Comparison of ENCODE assay signal across 12 cellular contexts in genomic region chr6:88867841-88868558, GRCh38.
DNase-seq lines count a peak whose midpoint lies in the region; ATAC-seq and TF ChIP-seq lines count a peak whose summit lies in the region.
"Had no signal": no experiment of that assay in that cellular context is flagged by ENCODE, and none has a peak within 500 bp of the region (broad histone marks: within the 10 kb centered on the region; RNA-seq: fewer than 3 reads in every experiment).

No MANE protein-coding gene starts in this region.

- no peaks in the 10 kb centered on the region for H3K36me3 ChIP-seq in left lung

- peak; percentile 39; the same call in 1 of the 3 replicates for ATAC-seq in SK-N-SH treated with all-trans-retinoic acid at 6 μM for 48 hours
- no peak for ATAC-seq in GM19452 (IDR thresholded peaks at IDR 0.05; ENCODE audit: unreplicated experiment)
- no peak for ATAC-seq in left lung

- H3K27ac ChIP-seq in left lung, result no peak overlapping the region

- DNase-seq in A172 (ENCODE audit: low spot score) (peak; percentile 30), HCEC 1CT (peak; percentile 78), foreskin fibroblast (peak; percentile 35 to 66), HuH-7.5 (ENCODE audit: low spot score) (no peak), NCI-H2029 (lab: John Stamatoyannopoulos, UW) (no peak), left lung (no peak)
- DNase-seq: activated naive CD4-positive, alpha-beta T cell treated with anti-CD3 and anti-CD28 coated beads, Interleukin-2, amount 50 U/mL, for 16 hours; NCI-H1105 treated with DMSO at 0.1 percent for 48 hours; NCI-H526; T-helper 9 cell had no signal

- H3K4me3 ChIP-seq in foreskin fibroblast (ENCODE audit: low read depth in 1 of 2, low read length in 2 of 2) (no peak overlapping the region), left lung (no peak overlapping the region)

- H3K27me3 ChIP-seq in left lung, result no peaks in the 10 kb centered on the region

- TF ChIP-seq CTCF in foreskin fibroblast (IDR thresholded peaks at IDR 0.05; ENCODE audit: low read depth, low read length) (no peak), left lung (IDR thresholded peaks at IDR 0.05) (no peak)

- no peaks in the 10 kb centered on the region for H3K9me3 ChIP-seq in left lung

- intact Hi-C loops in left lung (cut with DNase I), result no loop called here

- no peaks in the 10 kb centered on the region for H3K4me1 ChIP-seq in left lung

TF ChIP-seq in SK-N-SH treated with all-trans-retinoic acid at 6 μM for 48 hours, 23 proteins besides CTCF, POLR2A, EP300 and RAD21:
- TF ChIP-seq CSRNP3 (CRISPR knock-in tag; IDR thresholded peaks at IDR 0.05) (no peak), ZC3H10 (CRISPR knock-in tag; IDR thresholded peaks at IDR 0.05) (no peak), PPARA (CRISPR knock-in tag; IDR thresholded peaks at IDR 0.05; ENCODE audit: borderline replicate concordance) (no peak), ARNTL (CRISPR knock-in tag; IDR thresholded peaks at IDR 0.05; ENCODE audit: borderline replicate concordance, low read depth) (no peak), GLIS3 (CRISPR knock-in tag; IDR thresholded peaks at IDR 0.05) (no peak), POU6F1 (CRISPR knock-in tag; IDR thresholded peaks at IDR 0.05; ENCODE audit: borderline replicate concordance, low read depth) (no peak), TSHZ2 (CRISPR knock-in tag; IDR thresholded peaks at IDR 0.05) (no peak), PATZ1 (CRISPR knock-in tag; IDR thresholded peaks at IDR 0.05; ENCODE audit: borderline replicate concordance) (no peak), RARB (CRISPR knock-in tag; IDR thresholded peaks at IDR 0.05) (no peak), OSR1 (CRISPR knock-in tag; IDR thresholded peaks at IDR 0.05) (no peak), ISL1 (CRISPR knock-in tag; IDR thresholded peaks at IDR 0.05) (no peak), CREB5 (CRISPR knock-in tag; IDR thresholded peaks at IDR 0.05; ENCODE audit: low read depth) (no peak), ZFP30 (CRISPR knock-in tag; IDR thresholded peaks at IDR 0.05) (no peak), TOX (CRISPR knock-in tag; IDR thresholded peaks at IDR 0.05; ENCODE audit: borderline replicate concordance) (no peak), ZNF565 (CRISPR knock-in tag; conservative IDR thresholded peaks at IDR 0.05; ENCODE audit: low read depth) (no peak), CSDC2 (CRISPR knock-in tag; IDR thresholded peaks at IDR 0.05) (no peak), ZNF8 (CRISPR knock-in tag; IDR thresholded peaks at IDR 0.05) (no peak), ESRRG (CRISPR knock-in tag; IDR thresholded peaks at IDR 0.05) (no peak)

Comparison
In these comparisons a context has a peak if more than half of its experiments do, and no peak if none do; other contexts are left out.
1. DNase-seq: peak in A172 (single experiment), HCEC 1CT (single experiment) and foreskin fibroblast (2 of 2); none in HuH-7.5 (single experiment), NCI-H2029 (single experiment) and left lung (0 of 2).